Comparison of ENCODE assay signal across 17 cellular contexts in genomic region chr17:60327870-60328362, GRCh38.
"Had no signal": no experiment of that assay in that cellular context is flagged by ENCODE, and none has a peak within 500 bp of the region (broad histone marks: within the 10 kb centered on the region; RNA-seq: fewer than 3 reads in every experiment).

No MANE protein-coding gene starts in this region.

- H3K27me3 ChIP-seq: breast epithelium, heart right ventricle, right lobe of liver, spleen had no signal

- H3K4me1 Mint-ChIP-seq: activated naive CD8-positive, alpha-beta T cell treated with anti-CD3 and anti-CD28 coated beads, Interleukin-2, amount 10 ng/mL, durations not matched to agents 7 days and 5 days had no signal

- H3K36me3 Mint-ChIP-seq: mesothelial cell of epicardium had no signal

- H3K9me3 ChIP-seq: breast epithelium, heart right ventricle, lower lobe of right lung, psoas muscle, right lobe of liver, spleen had no signal

- H3K27ac ChIP-seq: breast epithelium, heart right ventricle, lower lobe of right lung, psoas muscle, right lobe of liver, spleen had no signal

- H3K4me3 Mint-ChIP-seq: activated CD8-positive, alpha-beta T cell treated with anti-CD3 and anti-CD28 coated beads for 36 hours; activated naive CD8-positive, alpha-beta T cell treated with anti-CD3 and anti-CD28 coated beads, Interleukin-2, amount 10 ng/mL, durations not matched to agents 7 days and 5 days; mesothelial cell of epicardium; naive B cell; stimulated activated memory B cell treated with anti-CD40 and anti-IgM and Interleukin-4, amounts not matched to agents 10 μg/mL and 1 μg/mL and 100 μg/mL, for 72 hours; T-helper 1 cell treated with Interleukin-12 subunit alpha and Interleukin-12 subunit beta and Interleukin-4 antibody, amounts not matched to agents 30 μg/mL and 1 μg/mL, for 36 hours; type B pancreatic cell had no signal

- H3K36me3 ChIP-seq: breast epithelium, right lobe of liver had no signal

- H3K4me3 ChIP-seq: breast epithelium, heart right ventricle, lower lobe of right lung, psoas muscle, right lobe of liver, spleen had no signal

- H3K27ac Mint-ChIP-seq: activated CD8-positive, alpha-beta T cell treated with anti-CD3 and anti-CD28 coated beads for 36 hours; activated naive CD8-positive, alpha-beta T cell treated with anti-CD3 and anti-CD28 coated beads, Interleukin-2, amount 10 ng/mL, durations not matched to agents 7 days and 5 days; mesothelial cell of epicardium; stimulated activated memory B cell treated with anti-CD40 and anti-IgM and Interleukin-4, amounts not matched to agents 10 μg/mL and 1 μg/mL and 100 μg/mL, for 72 hours; T-helper 1 cell treated with Interleukin-12 subunit alpha and Interleukin-12 subunit beta and Interleukin-4 antibody, amounts not matched to agents 30 μg/mL and 1 μg/mL, for 36 hours; type B pancreatic cell had no signal

- DNase-seq: activated CD8-positive, alpha-beta memory T cell treated with anti-CD3 and anti-CD28 coated beads, Interleukin-2, amount 50 U/mL, for 4 hours; activated CD8-positive, alpha-beta T cell treated with anti-CD3 and anti-CD28 coated beads for 36 hours; activated naive CD8-positive, alpha-beta T cell treated with anti-CD3 and anti-CD28 coated beads, Interleukin-2, amount 10 ng/mL, durations not matched to agents 7 days and 5 days; aorta; foreskin melanocyte; heart right ventricle; lower lobe of right lung; naive B cell; psoas muscle; right lobe of liver; spleen; stimulated activated CD4-positive, alpha-beta T cell treated with anti-CD3 and anti-CD28 coated beads, Interleukin-1b, Interleukin-23, amount 100 ng/mL, for 48 hours had no signal

- H3K4me1 ChIP-seq: breast epithelium, lower lobe of right lung had no signal

- H3K27me3 Mint-ChIP-seq: activated CD8-positive, alpha-beta T cell treated with anti-CD3 and anti-CD28 coated beads for 36 hours; activated naive CD8-positive, alpha-beta T cell treated with anti-CD3 and anti-CD28 coated beads, Interleukin-2, amount 10 ng/mL, durations not matched to agents 7 days and 5 days; naive B cell; stimulated activated memory B cell treated with anti-CD40 and anti-IgM and Interleukin-4, amounts not matched to agents 10 μg/mL and 1 μg/mL and 100 μg/mL, for 72 hours; type B pancreatic cell had no signal

- H3K9me3 Mint-ChIP-seq: activated CD8-positive, alpha-beta T cell treated with anti-CD3 and anti-CD28 coated beads for 36 hours; activated naive CD8-positive, alpha-beta T cell treated with anti-CD3 and anti-CD28 coated beads, Interleukin-2, amount 10 ng/mL, durations not matched to agents 7 days and 5 days; mesothelial cell of epicardium; naive B cell; stimulated activated memory B cell treated with anti-CD40 and anti-IgM and Interleukin-4, amounts not matched to agents 10 μg/mL and 1 μg/mL and 100 μg/mL, for 72 hours; T-helper 1 cell treated with Interleukin-12 subunit alpha and Interleukin-12 subunit beta and Interleukin-4 antibody, amounts not matched to agents 30 μg/mL and 1 μg/mL, for 36 hours; type B pancreatic cell had no signal
